ENCODE assay signal across 13 cellular contexts in genomic region chr5:149419532-149420485, GRCh38. TPM values are rescaled to one million over a fixed set of nuclear protein-coding genes. Genes with fewer than 3 reads are reported as not detected.
A peak's percentile ranks its signal among the peaks of the same experiment; 100 is the strongest.
DNase-seq lines count a peak whose midpoint lies in the region; ATAC-seq and TF ChIP-seq lines count a peak whose summit lies in the region.
"Had no signal": no experiment of that assay in that cellular context is flagged by ENCODE, and none has a peak within 500 bp of the region (broad histone marks: within the 10 kb centered on the region; RNA-seq: fewer than 3 reads in every experiment).

No MANE protein-coding gene starts in this region.

- peaks cover under 1% of the 10 kb centered on the region for H3K27me3 Mint-ChIP-seq in brain

- H3K4me1 Mint-ChIP-seq in brain, result peaks cover 66% of the 10 kb centered on the region

- H3K27ac ChIP-seq in BLaER1 (peak overlapping the region; percentile 67), right cardiac atrium (ENCODE audit: low read length) (peak overlapping the region; percentile 96)

- H3K4me2 ChIP-seq in BLaER1, result peak overlapping the region; percentile 82

- peak; percentile 1 for ATAC-seq in right cardiac atrium
- ATAC-seq in sciatic nerve, result peak; percentile 22
- no peak for ATAC-seq in HG02763 (IDR thresholded peaks at IDR 0.05; ENCODE audit: unreplicated experiment)
- ATAC-seq: stimulated activated naive B cell treated with anti-CD40 and anti-IgM and Interleukin-4, amounts not matched to agents 10 μg/mL and 1 μg/mL and 100 μg/mL, for 72 hours had no signal

- H3K9me3 ChIP-seq in BLaER1 (no peaks in the 10 kb centered on the region), right cardiac atrium (ENCODE audit: control insufficient read depth, low read length) (no peaks in the 10 kb centered on the region)

- H3K27ac Mint-ChIP-seq in brain, result peak overlapping the region in 3 of 5 experiments; percentile 59 to 93 (median 82)
- H3K27ac Mint-ChIP-seq: naive B cell; stimulated activated naive B cell treated with anti-CD40 and anti-IgM and Interleukin-4, amounts not matched to agents 10 μg/mL and 1 μg/mL and 100 μg/mL, for 72 hours had no signal

- WGBS in right cardiac atrium, result 37% methylated on average over 14 of the region's 14 CpGs

- H3K36me3 Mint-ChIP-seq in brain, result no peaks in the 10 kb centered on the region
- H3K36me3 Mint-ChIP-seq: naive B cell; stimulated activated naive B cell treated with anti-CD40 and anti-IgM and Interleukin-4, amounts not matched to agents 10 μg/mL and 1 μg/mL and 100 μg/mL, for 72 hours had no signal

- H3K27me3 ChIP-seq in BLaER1 (no peaks in the 10 kb centered on the region), right cardiac atrium (ENCODE audit: control insufficient read depth, insufficient read depth) (no peaks in the 10 kb centered on the region)

- intact Hi-C loops in right cardiac atrium (cut with DNase I), result no loop called here
- intact Hi-C loops in sciatic nerve (cut with DNase I), result loop anchor here (5.0 kb wide), 1 partner anchor 33 kb away; no protein-coding TSS in a partner anchor

- H4K20me1 ChIP-seq in BLaER1, result no peaks in the 10 kb centered on the region

- no peak overlapping the region for H3K4me3 Mint-ChIP-seq in brain
- H3K4me3 Mint-ChIP-seq: naive B cell; stimulated activated naive B cell treated with anti-CD40 and anti-IgM and Interleukin-4, amounts not matched to agents 10 μg/mL and 1 μg/mL and 100 μg/mL, for 72 hours had no signal

- H3K9me3 Mint-ChIP-seq in brain, result no peaks in the 10 kb centered on the region
- H3K9me3 Mint-ChIP-seq: naive B cell; stimulated activated naive B cell treated with anti-CD40 and anti-IgM and Interleukin-4, amounts not matched to agents 10 μg/mL and 1 μg/mL and 100 μg/mL, for 72 hours had no signal

- peak in 2 of 3 donors; percentile 52 to 77 for DNase-seq in right cardiac atrium
- no peak for DNase-seq in sciatic nerve (ENCODE audit: low spot score)
- no peak for DNase-seq in stimulated activated naive CD4-positive, alpha-beta T cell (lab: John Stamatoyannopoulos, UW)
- no peak for DNase-seq in activated T-cell treated with anti-CD3 and anti-CD28 coated beads, Interleukin-2, amount 50 U/mL, for 48 hours
- no peak for DNase-seq in EL
- DNase-seq: naive B cell; NCI-H146; NK-92 treated with Interleukin-12 subunit alpha and Interleukin-12 subunit beta, amount 100 ng/mL, for 24 hours; stimulated activated naive B cell treated with anti-CD40 and anti-IgM and Interleukin-4, amounts not matched to agents 10 μg/mL and 1 μg/mL and 100 μg/mL, for 72 hours had no signal

- no peak for TF ChIP-seq CTCF in brain (conservative IDR thresholded peaks at IDR 0.05)

- H3K4me3 ChIP-seq in BLaER1 (no peak overlapping the region), right cardiac atrium (ENCODE audit: low read length) (no peak overlapping the region)

- H3K9ac ChIP-seq in BLaER1, result peak overlapping the region; percentile 59; the same call in 1 of the 2 replicates

- H3K36me3 ChIP-seq in BLaER1, result no peaks in the 10 kb centered on the region

- H3K4me1 ChIP-seq in BLaER1 (peaks cover 68% of the 10 kb centered on the region), right cardiac atrium (ENCODE audit: control insufficient read depth, insufficient read depth, low read length) (peaks cover 19% of the 10 kb centered on the region)

RNA-seq across cellular contexts. Expression of gene IL17B, which starts 40.7 kb away (rescaled TPM):
- polyA plus RNA-seq in brain (ENCODE audit: insufficient read depth, low read depth, low replicate concordance) (not detected), right cardiac atrium (1.4 TPM)
- total RNA-seq in right cardiac atrium (1 to 10 TPM in 1 of 4 donors, under 1 TPM in 2, not detected in 1; 0.65 to 2.3 (median 0.94) TPM), sciatic nerve (51.7 TPM)
- total RNA-seq: Daoy had no signal

Comparison
In these comparisons a context has a peak if more than half of its experiments do, and no peak if none do; other contexts are left out.
1. DNase-seq: peak in right cardiac atrium (2 of 3); none in sciatic nerve (single experiment), stimulated activated naive CD4-positive, alpha-beta T cell (0 of 6), activated T-cell treated with anti-CD3 and anti-CD28 coated beads, Interleukin-2, amount 50 U/mL, for 48 hours (0 of 2) and EL (single experiment).
2. RNA of gene IL17B, which starts 40.7 kb away (total RNA-seq): 51.7 TPM in sciatic nerve (single experiment); 0.65 to 2.3 TPM in right cardiac atrium; every median in the first group is over 10 times any median in the second.